8 cellular contexts compared by ENCODE assay signal in genomic region chr4:119454491-119455270, GRCh38.
DNase-seq lines count a peak whose midpoint lies in the region; ATAC-seq, FAIRE-seq and TF ChIP-seq lines count a peak whose summit lies in the region.
"Not testable (repeated sequence)": the region's sequence is repeated elsewhere in the genome, so short reads cannot be mapped to it uniquely, and the experiment has no call there.

No MANE protein-coding gene starts in this region.

- H3K9me3 ChIP-seq in kidney (ENCODE audit: control insufficient read depth in 1 of 2, low read length in 2 of 2) = not testable (repeated sequence)

- intact Hi-C loops in kidney (cut with DNase I) = not testable (repeated sequence)

- H3K4me1 ChIP-seq in kidney (ENCODE audit: control insufficient read depth in 1 of 2, insufficient read depth in 1 of 2, low read depth in 1 of 2, low read length in 2 of 2) = not testable (repeated sequence)

- not testable (repeated sequence) for H3K36me3 ChIP-seq in kidney (ENCODE audit: control insufficient read depth in 1 of 2, insufficient read depth in 2 of 2, low read length in 2 of 2)

- peak; percentile 69 to 70 for DNase-seq in AML-193 (lab: John Stamatoyannopoulos, UW)
- DNase-seq in NCI-H446 (lab: John Stamatoyannopoulos, UW) = peak; percentile 76 to 97
- DNase-seq in activated CD4-positive, CD25-positive, alpha-beta regulatory T cell treated with anti-CD3 and anti-CD28 coated beads, Interleukin-2, amount 50 U/mL, for 72 hours = peak; percentile 99
- peak; percentile 92 for DNase-seq in cerebellum (ENCODE audit: low spot score)
- peak; percentile 99 for DNase-seq in kidney
- peak; percentile 89 to 98 for DNase-seq in stimulated activated CD4-positive, alpha-beta T cell treated with anti-CD3 and anti-CD28 coated beads, Interleukin-15, amount 100 ng/mL, for 1 hour (ENCODE audit: low read depth in 1 of 2, low spot score in 1 of 2)

- H3K27ac ChIP-seq in kidney (ENCODE audit: low read depth in 2 of 2, low read length in 2 of 2) = peak overlapping the region; percentile 75 to 77

- ATAC-seq in GM19043 (IDR thresholded peaks at IDR 0.05; ENCODE audit: low read depth, unreplicated experiment) (peak; percentile 100), HG03354 (IDR thresholded peaks at IDR 0.05; ENCODE audit: poor library complexity, severe bottlenecking, unreplicated experiment) (peak; percentile 100)

- not testable (repeated sequence) for FAIRE-seq in kidney (lab: Jason Lieb, UNC)

- TF ChIP-seq CTCF in kidney (IDR thresholded peaks at IDR 0.05; ENCODE audit: borderline replicate concordance, extremely low read depth, insufficient read depth) = not testable (repeated sequence)

- peak overlapping the region; percentile 41 to 69 for H3K9ac ChIP-seq in kidney (ENCODE audit: low read length in 2 of 2)

- peak overlapping the region; percentile 61 to 80 for H3K4me3 ChIP-seq in kidney (ENCODE audit: low read length in 2 of 2)

Comparison
In these comparisons a context has a peak if more than half of its experiments do, and no peak if none do; other contexts are left out.
1. Peak in every context shown above with its lines: DNase-seq, ATAC-seq, H3K4me3 ChIP-seq and H3K27ac ChIP-seq.